Comparison of ENCODE assay signal across 1 cellular context in the genomic region with DNA sequence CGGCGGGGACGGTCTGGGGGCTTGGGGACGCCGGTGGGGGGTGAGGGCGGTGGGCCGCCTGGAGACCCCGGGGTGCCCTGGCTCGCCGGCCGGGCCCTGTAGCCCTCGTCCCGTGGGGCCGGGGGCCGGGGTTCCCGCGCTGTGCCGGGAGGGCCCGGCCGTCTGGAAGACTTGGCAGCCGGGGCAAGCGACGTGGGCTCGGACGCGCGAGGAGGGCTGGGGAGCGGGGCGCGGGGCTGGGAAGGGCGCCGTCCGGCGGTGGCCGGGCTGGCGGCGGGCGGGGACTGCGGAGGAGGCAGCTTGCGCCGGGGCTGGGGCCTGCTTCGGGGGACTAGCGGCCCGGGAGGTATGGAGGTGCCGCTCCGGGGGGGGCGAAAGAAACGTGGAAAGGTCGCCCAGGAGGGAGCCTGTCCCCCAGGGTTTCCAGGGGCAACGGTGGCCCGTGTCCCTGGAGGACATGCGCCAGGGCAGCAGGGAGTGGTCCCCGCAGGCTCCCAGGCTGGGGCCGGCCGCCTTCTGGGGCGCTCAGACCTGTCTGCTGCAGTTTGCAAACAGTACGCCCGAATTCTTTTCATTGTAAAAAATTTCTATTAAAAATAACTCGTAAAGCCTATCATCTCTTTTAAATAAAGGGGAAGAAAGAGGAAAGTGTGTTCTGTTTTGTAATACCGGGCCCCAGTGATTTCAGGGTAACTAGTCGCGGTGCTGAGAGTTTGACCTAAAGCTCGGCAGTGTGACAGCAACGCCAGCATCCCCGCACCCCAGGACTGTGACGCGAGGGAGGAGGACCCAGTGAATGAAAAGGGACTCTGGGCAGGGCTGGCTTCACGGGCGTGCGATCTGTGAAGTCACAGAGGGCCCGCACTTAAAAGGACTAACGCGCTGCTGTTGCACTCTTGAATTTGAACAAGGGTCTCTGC.
TF ChIP-seq lines count a peak whose summit lies in the region.

No MANE protein-coding gene starts in this region.

TF ChIP-seq in A549, 52 proteins besides CTCF, POLR2A, EP300 and RAD21 (continued from another document):
- TF ChIP-seq HEYL (CRISPR knock-in tag; IDR thresholded peaks at IDR 0.05) (no peak), PHF8 (IDR thresholded peaks at IDR 0.05; ENCODE audit: borderline replicate concordance, low read depth) (peak; percentile 45; the same call in 1 of the 2 replicates), FOXS1 (CRISPR knock-in tag; IDR thresholded peaks at IDR 0.05) (no peak), BHLHE40 (IDR thresholded peaks at IDR 0.05; ENCODE audit: low read depth, low read length) (no peak), FOSB (CRISPR knock-in tag; IDR thresholded peaks at IDR 0.05) (no peak), RARB (CRISPR knock-in tag; IDR thresholded peaks at IDR 0.05) (no peak), ZNF302 (CRISPR knock-in tag; IDR thresholded peaks at IDR 0.05) (no peak)
- TF ChIP-seq, protein P1, sequence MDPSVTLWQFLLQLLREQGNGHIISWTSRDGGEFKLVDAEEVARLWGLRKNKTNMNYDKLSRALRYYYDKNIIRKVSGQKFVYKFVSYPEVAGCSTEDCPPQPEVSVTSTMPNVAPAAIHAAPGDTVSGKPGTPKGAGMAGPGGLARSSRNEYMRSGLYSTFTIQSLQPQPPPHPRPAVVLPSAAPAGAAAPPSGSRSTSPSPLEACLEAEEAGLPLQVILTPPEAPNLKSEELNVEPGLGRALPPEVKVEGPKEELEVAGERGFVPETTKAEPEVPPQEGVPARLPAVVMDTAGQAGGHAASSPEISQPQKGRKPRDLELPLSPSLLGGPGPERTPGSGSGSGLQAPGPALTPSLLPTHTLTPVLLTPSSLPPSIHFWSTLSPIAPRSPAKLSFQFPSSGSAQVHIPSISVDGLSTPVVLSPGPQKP (IDR thresholded peaks at IDR 0.05; ENCODE audit: low read depth, low read length), result no peak
- TF ChIP-seq, protein P2, sequence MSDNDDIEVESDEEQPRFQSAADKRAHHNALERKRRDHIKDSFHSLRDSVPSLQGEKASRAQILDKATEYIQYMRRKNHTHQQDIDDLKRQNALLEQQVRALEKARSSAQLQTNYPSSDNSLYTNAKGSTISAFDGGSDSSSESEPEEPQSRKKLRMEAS (IDR thresholded peaks at IDR 0.05), result no peak
